1 cellular context compared by ENCODE assay signal in the genomic region with DNA sequence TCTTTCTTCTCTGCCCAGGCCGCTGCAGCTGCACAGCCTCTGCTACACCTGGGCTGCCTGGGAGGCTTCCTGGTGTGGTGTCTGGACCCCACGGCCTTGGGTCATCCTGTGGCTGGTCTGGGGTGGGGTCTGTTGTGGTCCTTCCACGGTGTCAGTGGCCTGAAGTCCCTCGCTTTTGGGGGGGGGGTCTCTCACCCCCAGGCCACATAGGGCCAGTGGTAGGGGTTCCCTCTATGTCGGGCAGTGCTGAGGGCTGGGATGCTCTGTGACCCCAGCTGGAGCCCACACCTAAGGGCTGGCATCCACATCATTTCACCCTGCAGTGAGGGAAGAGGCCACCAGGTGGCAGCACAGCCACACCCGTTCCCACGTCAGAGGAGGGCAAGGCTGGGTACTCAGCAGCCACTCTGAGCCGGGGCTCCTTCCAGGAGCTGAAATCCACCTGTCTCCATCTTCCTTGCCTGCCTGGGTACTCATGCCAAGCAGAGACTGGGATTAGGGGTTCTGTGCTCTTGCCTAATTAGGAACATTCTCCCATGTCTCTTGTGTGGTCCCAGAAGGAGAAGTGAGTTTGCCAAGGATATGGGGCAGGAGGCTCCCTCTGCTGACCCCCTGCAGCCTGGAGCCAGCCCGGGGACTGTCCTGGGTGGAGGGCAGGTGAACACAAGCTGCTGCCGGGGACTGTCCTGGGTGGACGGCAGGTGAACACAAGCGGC.
TF ChIP-seq lines count a peak whose summit lies in the region.

No MANE protein-coding gene starts in this region.

TF ChIP-seq in neural cell, 6 proteins besides CTCF, POLR2A, EP300 and RAD21 (continued from another document):
- no peak for TF ChIP-seq REST (IDR thresholded peaks at IDR 0.05; ENCODE audit: borderline replicate concordance)
- TF ChIP-seq SMC3 (conservative IDR thresholded peaks at IDR 0.05; ENCODE audit: poor library complexity) = peak; percentile 100
- no peak for TF ChIP-seq POLR2AphosphoS5 (IDR thresholded peaks at IDR 0.05)
- no peak for TF ChIP-seq TAF1 (IDR thresholded peaks at IDR 0.05; ENCODE audit: low read depth)
- TF ChIP-seq EZH2 (IDR thresholded peaks at IDR 0.05; ENCODE audit: borderline replicate concordance, insufficient read depth, low read length, poor library complexity, severe bottlenecking) = no peak
